18 cellular contexts compared by ENCODE assay signal in the genomic region with DNA sequence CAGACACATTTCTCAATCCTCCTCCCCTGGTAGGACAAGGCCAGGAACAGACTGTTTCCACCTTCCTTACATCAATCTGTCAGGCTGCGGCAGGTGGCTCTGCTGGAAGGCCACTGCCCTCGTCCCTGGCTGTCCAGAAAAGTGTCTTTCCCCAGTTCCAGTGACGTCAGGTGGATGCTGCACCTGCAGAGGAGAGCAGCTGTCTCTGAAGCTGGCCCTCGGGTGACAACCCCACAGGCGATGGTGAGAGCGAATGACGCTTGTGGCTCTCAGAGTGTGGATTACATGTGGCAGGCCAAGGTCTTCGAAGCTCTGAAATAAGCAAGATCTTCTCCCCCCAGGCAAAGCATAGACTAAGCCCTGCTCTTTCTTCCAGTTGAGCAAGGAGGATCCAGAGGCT.
"Had no signal": no experiment of that assay in that cellular context is flagged by ENCODE, and none has a peak within 500 bp of the region (broad histone marks: within the 10 kb centered on the region; RNA-seq: fewer than 3 reads in every experiment).

No MANE protein-coding gene starts in this region.

- H3K36me3 ChIP-seq: breast epithelium, esophagus squamous epithelium, left lung, lower lobe of right lung, right atrium auricular region, transverse colon had no signal

- H3K4me3 ChIP-seq: breast epithelium, esophagus squamous epithelium, left lung, lower lobe of right lung, right atrium auricular region, transverse colon had no signal

- ATAC-seq: left lung; lower lobe of right lung; naive thymus-derived CD8-positive, alpha-beta T cell had no signal

- DNase-seq: activated CD4-positive, alpha-beta memory T cell treated with anti-CD3 and anti-CD28 coated beads, Interleukin-2, amount 10 ng/mL, durations not matched to agents 7 days and 5 days; activated CD4-positive, CD25-positive, alpha-beta regulatory T cell treated with anti-CD3 and anti-CD28 coated beads, Interleukin-2, amount 50 U/mL, for 72 hours; activated CD8-positive, alpha-beta memory T cell treated with anti-CD3 and anti-CD28 coated beads, Interleukin-2, amount 50 U/mL, for 48 hours; activated gamma-delta T cell; activated naive CD4-positive, alpha-beta T cell treated with anti-CD3 and anti-CD28 coated beads, Interleukin-2, amount 50 U/mL, for 16 hours; activated T-cell treated with anti-CD3 and anti-CD28 coated beads, Interleukin-2, amount 50 U/mL, for 24 hours; esophagus squamous epithelium; lower lobe of right lung; mesenchymal stem cell; naive thymus-derived CD8-positive, alpha-beta T cell; occipital lobe; stimulated activated naive CD4-positive, alpha-beta T cell treated with Interleukin-2 at 50 U/mL for 16 hours; T-helper 2 cell; transverse colon had no signal

- H3K9me3 ChIP-seq: breast epithelium, esophagus squamous epithelium, left lung, lower lobe of right lung, right atrium auricular region, transverse colon had no signal

- FAIRE-seq: frontal cortex had no signal

- H3K27ac ChIP-seq: breast epithelium, esophagus squamous epithelium, left lung, lower lobe of right lung, right atrium auricular region, transverse colon had no signal

- H3K4me1 ChIP-seq: breast epithelium had no signal
